In genomic region chr7:5351508-5352265, GRCh38 we compare ENCODE assay signal across 1 cellular context.
TF ChIP-seq lines count a peak whose summit lies in the region.

No MANE protein-coding gene starts in this region.

TF ChIP-seq in IMR-90, 13 proteins besides CTCF, POLR2A, EP300 and RAD21:
- TF ChIP-seq BHLHE40 (IDR thresholded peaks at IDR 0.05; ENCODE audit: low read depth, low read length) (no peak), CHD1 (IDR thresholded peaks at IDR 0.05; ENCODE audit: low read depth, low read length) (no peak), RCOR1 (IDR thresholded peaks at IDR 0.05; ENCODE audit: insufficient replicate concordance, low read length) (no peak), MAZ (IDR thresholded peaks at IDR 0.05; ENCODE audit: borderline replicate concordance, low read depth, low read length) (no peak), ELK1 (IDR thresholded peaks at IDR 0.05; ENCODE audit: borderline replicate concordance, low read depth, low read length) (no peak), NFE2L2 (IDR thresholded peaks at IDR 0.05; ENCODE audit: low read depth, low read length) (no peak)
- TF ChIP-seq, protein P1, sequence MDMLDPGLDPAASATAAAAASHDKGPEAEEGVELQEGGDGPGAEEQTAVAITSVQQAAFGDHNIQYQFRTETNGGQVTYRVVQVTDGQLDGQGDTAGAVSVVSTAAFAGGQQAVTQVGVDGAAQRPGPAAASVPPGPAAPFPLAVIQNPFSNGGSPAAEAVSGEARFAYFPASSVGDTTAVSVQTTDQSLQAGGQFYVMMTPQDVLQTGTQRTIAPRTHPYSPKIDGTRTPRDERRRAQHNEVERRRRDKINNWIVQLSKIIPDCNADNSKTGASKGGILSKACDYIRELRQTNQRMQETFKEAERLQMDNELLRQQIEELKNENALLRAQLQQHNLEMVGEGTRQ (IDR thresholded peaks at IDR 0.05; ENCODE audit: low read depth, low read length), result no peak
